32 cellular contexts compared by ENCODE assay signal in the genomic region with DNA sequence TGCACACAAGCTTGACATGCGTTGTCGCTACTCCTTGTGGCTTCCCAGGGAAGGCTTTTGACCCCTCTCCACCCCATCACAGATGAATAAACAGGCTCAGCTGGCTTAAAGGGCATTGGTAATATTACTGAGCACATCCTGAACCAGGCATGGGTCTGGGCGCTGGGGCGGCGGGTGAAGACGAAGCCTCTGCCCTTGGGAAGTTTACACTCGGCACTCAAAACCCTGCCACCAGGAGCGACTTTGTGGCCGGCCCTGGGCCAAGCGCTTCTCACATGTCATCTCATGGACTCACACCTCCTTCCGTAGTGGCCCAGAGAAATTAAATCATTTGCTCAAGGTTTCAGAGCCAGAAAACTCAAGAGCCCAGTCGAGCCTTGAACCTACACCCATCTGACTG.
"Had no signal": no experiment of that assay in that cellular context is flagged by ENCODE, and none has a peak within 500 bp of the region (broad histone marks: within the 10 kb centered on the region; RNA-seq: fewer than 3 reads in every experiment).

No MANE protein-coding gene starts in this region.

- H3K4me3 ChIP-seq: MG63, PC-9 had no signal

- H3K36me3 Mint-ChIP-seq: activated CD8-positive, alpha-beta memory T cell treated with anti-CD3 and anti-CD28 coated beads, Interleukin-2, amount 10 ng/mL, durations not matched to agents 7 days and 5 days had no signal

- H3K27ac ChIP-seq: PC-9, RWPE1, WERI-Rb-1 had no signal

- H3K4me3 Mint-ChIP-seq: activated CD4-positive, alpha-beta memory T cell treated with anti-CD3 and anti-CD28 coated beads, Interleukin-2, amount 10 ng/mL, durations not matched to agents 7 days and 5 days; activated CD8-positive, alpha-beta memory T cell treated with anti-CD3 and anti-CD28 coated beads, Interleukin-2, amount 10 ng/mL, durations not matched to agents 7 days and 5 days; activated naive CD8-positive, alpha-beta T cell treated with anti-CD3 and anti-CD28 coated beads, Interleukin-2, amount 50 U/mL, for 24 hours; brain had no signal

- H3K9me3 Mint-ChIP-seq: activated CD4-positive, alpha-beta memory T cell treated with anti-CD3 and anti-CD28 coated beads, Interleukin-2, amount 10 ng/mL, durations not matched to agents 7 days and 5 days; activated naive CD8-positive, alpha-beta T cell treated with anti-CD3 and anti-CD28 coated beads, Interleukin-2, amount 50 U/mL, for 24 hours; brain had no signal

- H3K27me3 ChIP-seq: MG63 had no signal

- H3K27ac Mint-ChIP-seq: activated CD4-positive, alpha-beta memory T cell treated with anti-CD3 and anti-CD28 coated beads, Interleukin-2, amount 10 ng/mL, durations not matched to agents 7 days and 5 days; activated CD8-positive, alpha-beta memory T cell treated with anti-CD3 and anti-CD28 coated beads, Interleukin-2, amount 10 ng/mL, durations not matched to agents 7 days and 5 days; activated naive CD8-positive, alpha-beta T cell treated with anti-CD3 and anti-CD28 coated beads, Interleukin-2, amount 50 U/mL, for 24 hours had no signal

- ATAC-seq: activated CD8-positive, alpha-beta memory T cell treated with anti-CD3 and anti-CD28 coated beads, Interleukin-2, amount 10 ng/mL, durations not matched to agents 7 days and 5 days; activated naive CD8-positive, alpha-beta T cell treated with anti-CD3 and anti-CD28 coated beads, Interleukin-2, amount 50 U/mL, for 24 hours; Right ventricle myocardium inferior; SK-N-SH treated with all-trans-retinoic acid at 6 μM for 48 hours had no signal

- H2AFZ ChIP-seq: PC-9 had no signal

- H3K9me3 ChIP-seq: MG63 had no signal

- H3K4me2 ChIP-seq: PC-9 had no signal

- H3K27me3 Mint-ChIP-seq: activated CD4-positive, alpha-beta memory T cell treated with anti-CD3 and anti-CD28 coated beads, Interleukin-2, amount 10 ng/mL, durations not matched to agents 7 days and 5 days; activated CD8-positive, alpha-beta memory T cell treated with anti-CD3 and anti-CD28 coated beads, Interleukin-2, amount 10 ng/mL, durations not matched to agents 7 days and 5 days; activated naive CD8-positive, alpha-beta T cell treated with anti-CD3 and anti-CD28 coated beads, Interleukin-2, amount 50 U/mL, for 24 hours had no signal

- DNase-seq: activated CD4-positive, alpha-beta memory T cell treated with anti-CD3 and anti-CD28 coated beads, Interleukin-2, amount 10 ng/mL, durations not matched to agents 7 days and 5 days; activated CD4-positive, alpha-beta T cell treated with anti-CD3 and anti-CD28 coated beads for 1 hour; activated CD4-positive, alpha-beta T cell treated with anti-CD3 and anti-CD28 coated beads for 48 hours; activated CD4-positive, CD25-positive, alpha-beta regulatory T cell; activated CD8-positive, alpha-beta memory T cell treated with anti-CD3 and anti-CD28 coated beads for 24 hours; activated CD8-positive, alpha-beta memory T cell treated with anti-CD3 and anti-CD28 coated beads, Interleukin-2, amount 10 ng/mL, durations not matched to agents 7 days and 5 days; activated CD8-positive, alpha-beta memory T cell treated with anti-CD3 and anti-CD28 coated beads, Interleukin-2, amount 50 U/mL, for 48 hours; activated effector memory CD4-positive, alpha-beta T cell treated with Interleukin-2 at 50 U/mL for 16 hours; activated naive CD4-positive, alpha-beta T cell treated with anti-CD3 and anti-CD28 coated beads, Interleukin-2, amount 50 U/mL, for 16 hours; activated naive CD8-positive, alpha-beta T cell treated with anti-CD3 and anti-CD28 coated beads, Interleukin-2, amount 50 U/mL, for 24 hours; activated T-cell treated with anti-CD3 and anti-CD28 coated beads, Interleukin-2, amount 50 U/mL, for 48 hours; anterior cingulate cortex; caudate nucleus; Kasumi-1; KG1; MG63; NCI-H1048; NCI-H1105 treated with DMSO at 0.1 percent for 48 hours; NCI-H1436; NCI-H1694; NCI-H2029; NCI-H345; NCI-H524 treated with DMSO at 0.1 percent for 48 hours; PC-9; SIG-M5; T-helper 1 cell; T1000; WERI-Rb-1 had no signal
